ENCODE assay signal across 13 cellular contexts in the genomic region with DNA sequence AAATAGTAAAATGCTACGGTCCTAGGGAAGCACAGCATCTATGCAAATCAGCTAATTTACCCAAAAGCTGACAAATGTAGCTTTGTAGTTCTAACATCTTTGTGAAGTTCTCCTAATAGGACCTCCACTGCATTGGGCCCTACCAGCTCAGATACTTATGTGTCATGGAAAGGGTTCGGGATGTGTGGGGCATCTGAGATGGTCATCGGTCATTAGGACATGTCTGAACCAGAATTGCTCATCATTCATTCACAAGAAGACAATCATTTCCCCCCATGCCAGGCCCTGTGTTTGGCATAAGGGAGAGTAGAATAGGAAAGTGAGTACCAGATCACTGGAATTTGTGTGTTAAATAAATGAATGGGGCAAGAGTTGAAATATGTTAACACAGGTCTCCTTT. TPM values are rescaled to one million over a fixed set of nuclear protein-coding genes. Genes with fewer than 3 reads are reported as not detected.
DNase-seq lines count a peak whose midpoint lies in the region; ATAC-seq, FAIRE-seq and TF ChIP-seq lines count a peak whose summit lies in the region.
"Had no signal": no experiment of that assay in that cellular context is flagged by ENCODE, and none has a peak within 500 bp of the region (broad histone marks: within the 10 kb centered on the region; RNA-seq: fewer than 3 reads in every experiment).

No MANE protein-coding gene starts in this region.

- no peaks in the 10 kb centered on the region for H3K27me3 ChIP-seq in HUES64 (ENCODE audit: insufficient read depth, low read length)
- no peaks in the 10 kb centered on the region for H3K27me3 ChIP-seq in ascending aorta
- H3K27me3 ChIP-seq: neutrophil, thyroid gland had no signal

- CTCF ChIA-PET in A549 (lab: Yijun Ruan, JAX), result interaction anchor here (1.8 to 2.8 kb wide), 2 partner anchors 24 to 32 kb away, joined by 4 to 10 read pairs; no protein-coding TSS in a partner anchor

- TF ChIP-seq CTCF in A549 (IDR thresholded peaks at IDR 0.05), result no peak
- TF ChIP-seq CTCF in ascending aorta (IDR thresholded peaks at IDR 0.05), result no peak

- no peak for FAIRE-seq in A549 (lab: Jason Lieb, UNC)

- H3K4me3 ChIP-seq in A549 (no peak overlapping the region), HUES64 (ENCODE audit: low read length) (no peak overlapping the region), ascending aorta (peak overlapping the region in 1 of 2 donors; percentile 8)
- H3K4me3 ChIP-seq: thyroid gland had no signal

- TF ChIP-seq EP300 in A549 (IDR thresholded peaks at IDR 0.05), result no peak

- 10% methylated on average over 3 of the region's 3 CpGs for WGBS in A549 (ENCODE audit: missing lambda C conversion rate)
- 84% methylated on average over 1 of the region's 3 CpGs for WGBS in HUES64

- no peak for TF ChIP-seq POLR2A in A549 (IDR thresholded peaks at IDR 0.05; ENCODE audit: low read length)

- H3K4me2 ChIP-seq in A549, result peak overlapping the region; percentile 53

- ATAC-seq in A549 (peak; percentile 67 to 77; a peak in 4 of 6 replicates), GM19324 (IDR thresholded peaks at IDR 0.05; ENCODE audit: low FRiP score, unreplicated experiment) (no peak), HG02623 (IDR thresholded peaks at IDR 0.05; ENCODE audit: unreplicated experiment) (no peak)
- ATAC-seq: activated T-cell treated with anti-CD3 and anti-CD28 coated beads, Interleukin-2, amount 50 U/mL, for 4 hours had no signal

- intact Hi-C loops in ascending aorta (cut with DNase I), result loop anchor here (1.0 to 5.0 kb wide), 2 partner anchors 36 to 264 kb away; a partner anchor contains a TSS

- H3K9me3 ChIP-seq in A549, result no peaks in the 10 kb centered on the region
- H3K9me3 ChIP-seq in HUES64 (ENCODE audit: insufficient read depth, low read depth, low read length), result no peaks in the 10 kb centered on the region
- no peaks in the 10 kb centered on the region for H3K9me3 ChIP-seq in ascending aorta
- H3K9me3 ChIP-seq: neutrophil, thyroid gland had no signal

- peaks cover 28% of the 10 kb centered on the region for H3K4me1 ChIP-seq in A549
- peaks cover 27% of the 10 kb centered on the region for H3K4me1 ChIP-seq in HUES64 (ENCODE audit: insufficient read depth, low read length)
- peaks cover 0 to 23% of the 10 kb centered on the region in 2 donors for H3K4me1 ChIP-seq in ascending aorta
- H3K4me1 ChIP-seq: thyroid gland had no signal

- peak; percentile 21 to 39 for DNase-seq in A549 (ENCODE audit: low read depth in 1 of 2, low spot score in 1 of 2)
- DNase-seq in ascending aorta (ENCODE audit: low spot score in 2 of 2), result no peak
- peak; percentile 82 for DNase-seq in kidney glomerular epithelial cell (lab: John Stamatoyannopoulos, UW)
- DNase-seq in HT-29 (ENCODE audit: low spot score), result no peak
- DNase-seq in putamen (ENCODE audit: low spot score), result no peak
- DNase-seq: activated T-cell treated with anti-CD3 and anti-CD28 coated beads, Interleukin-2, amount 50 U/mL, for 4 hours; Calu3; left colon; thyroid gland had no signal

- POLR2A ChIA-PET in A549 (lab: Yijun Ruan, JAX), result interaction anchor here (1.1 to 1.3 kb wide), 2 partner anchors 35 to 82 kb away, joined by 4 to 6 read pairs; a partner anchor contains a TSS

- H3K36me3 ChIP-seq in HUES64 (ENCODE audit: insufficient read depth, low read length), result peaks cover 7% of the 10 kb centered on the region
- no peaks in the 10 kb centered on the region for H3K36me3 ChIP-seq in ascending aorta
- H3K36me3 ChIP-seq: thyroid gland had no signal

- no peak for TF ChIP-seq RAD21 in A549 (conservative IDR thresholded peaks at IDR 0.05 in 1 of 2, IDR thresholded peaks at IDR 0.05 in 1 of 2)

- H3K27ac ChIP-seq in A549, result peak overlapping the region; percentile 10 to 77; a peak in 4 of 6 replicates
- H3K27ac ChIP-seq in HUES64 (ENCODE audit: low read depth, low read length), result peak overlapping the region; percentile 8; the same call in 1 of the 2 replicates
- H3K27ac ChIP-seq in ascending aorta, result peak overlapping the region; percentile 14 to 58
- H3K27ac ChIP-seq: neutrophil, thyroid gland had no signal

- no peak overlapping the region for H3K9ac ChIP-seq in HUES64 (ENCODE audit: low read depth, low read length)

TF ChIP-seq in A549, 52 proteins besides CTCF, POLR2A, EP300 and RAD21:
- TF ChIP-seq TFCP2L1 (CRISPR knock-in tag; IDR thresholded peaks at IDR 0.05) (no peak), ZSCAN20 (CRISPR knock-in tag; IDR thresholded peaks at IDR 0.05) (no peak), SMC3 (IDR thresholded peaks at IDR 0.05) (no peak), EHMT2 (IDR thresholded peaks at IDR 0.05; ENCODE audit: low read depth) (no peak), ESRRA (IDR thresholded peaks at IDR 0.05; ENCODE audit: borderline replicate concordance, low read length) (no peak), MAFK (IDR thresholded peaks at IDR 0.05; ENCODE audit: partially characterized antibody) (no peak), KDM1A (IDR thresholded peaks at IDR 0.05; ENCODE audit: low read depth) (no peak), FOSB (CRISPR knock-in tag; IDR thresholded peaks at IDR 0.05) (no peak), HOXA7 (CRISPR knock-in tag; IDR thresholded peaks at IDR 0.05) (no peak), BHLHE40 (IDR thresholded peaks at IDR 0.05; ENCODE audit: low read depth, low read length) (no peak), RARB (CRISPR knock-in tag; IDR thresholded peaks at IDR 0.05) (no peak), NFE2L2 (conservative IDR thresholded peaks at IDR 0.05; ENCODE audit: low read length) (no peak), EHF (CRISPR knock-in tag; IDR thresholded peaks at IDR 0.05) (no peak)
- TF ChIP-seq, protein P1, sequence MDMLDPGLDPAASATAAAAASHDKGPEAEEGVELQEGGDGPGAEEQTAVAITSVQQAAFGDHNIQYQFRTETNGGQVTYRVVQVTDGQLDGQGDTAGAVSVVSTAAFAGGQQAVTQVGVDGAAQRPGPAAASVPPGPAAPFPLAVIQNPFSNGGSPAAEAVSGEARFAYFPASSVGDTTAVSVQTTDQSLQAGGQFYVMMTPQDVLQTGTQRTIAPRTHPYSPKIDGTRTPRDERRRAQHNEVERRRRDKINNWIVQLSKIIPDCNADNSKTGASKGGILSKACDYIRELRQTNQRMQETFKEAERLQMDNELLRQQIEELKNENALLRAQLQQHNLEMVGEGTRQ (IDR thresholded peaks at IDR 0.05), result no peak
- TF ChIP-seq, protein P2, sequence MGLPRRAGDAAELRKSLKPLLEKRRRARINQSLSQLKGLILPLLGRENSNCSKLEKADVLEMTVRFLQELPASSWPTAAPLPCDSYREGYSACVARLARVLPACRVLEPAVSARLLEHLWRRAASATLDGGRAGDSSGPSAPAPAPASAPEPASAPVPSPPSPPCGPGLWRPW (IDR thresholded peaks at IDR 0.05), result no peak
- TF ChIP-seq, protein P3, sequence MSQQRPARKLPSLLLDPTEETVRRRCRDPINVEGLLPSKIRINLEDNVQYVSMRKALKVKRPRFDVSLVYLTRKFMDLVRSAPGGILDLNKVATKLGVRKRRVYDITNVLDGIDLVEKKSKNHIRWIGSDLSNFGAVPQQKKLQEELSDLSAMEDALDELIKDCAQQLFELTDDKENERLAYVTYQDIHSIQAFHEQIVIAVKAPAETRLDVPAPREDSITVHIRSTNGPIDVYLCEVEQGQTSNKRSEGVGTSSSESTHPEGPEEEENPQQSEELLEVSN (IDR thresholded peaks at IDR 0.05; ENCODE audit: borderline replicate concordance, low read depth), result no peak

RNA-seq across cellular contexts. Expression of a gene that starts 35.7 kb away (rescaled TPM):
- polyA plus RNA-seq in A549 (2011; rRNA removed), result 10.9 and 15.2 TPM in 2 replicates
- polyA plus RNA-seq in A549 (2012; cell fraction: cytosol; rRNA removed), result 4.2 and 5.6 TPM in 2 replicates
- 3.9 and 4.3 TPM in 2 replicates for polyA plus RNA-seq in A549 (2012; cell fraction: nucleus; rRNA removed)
- 8.7 to 9.0 TPM (median 8.8 TPM) in 3 replicates for polyA plus RNA-seq in A549 (2017; fragmentation: RNase III; extraction: RNeasy Plus Mini Kit Qiagen cat#74134 plus additional on column Dnase treatment)
- polyA minus RNA-seq in A549 (2011; rRNA and poly(A)+ RNA removed), result 11.4 and 12.6 TPM in 2 replicates
- 31.3 TPM for polyA plus RNA-seq in HUES64 (2013, experiment 1 of 2)
- polyA plus RNA-seq in HUES64 (2013, experiment 2 of 2), result 28.2 TPM
- total RNA-seq in ascending aorta, result 43.4 TPM
- 22.0 and 25.4 TPM in 2 replicates for total RNA-seq in HT-29 (2014; rRNA removed; shearing (Covaris generic))

Comparison
In these comparisons a context has a peak if more than half of its experiments do, and no peak if none do; other contexts are left out.
1. ATAC-seq: peak in A549 (2 of 2); none in GM19324 (single experiment) and HG02623 (single experiment).
2. DNase-seq: peak in A549 (2 of 2) and kidney glomerular epithelial cell (single experiment); none in ascending aorta (0 of 2), HT-29 (single experiment) and putamen (single experiment).
3. Peak in every context shown above with its lines, with median percentiles within 50 percentile points of each other: H3K27ac ChIP-seq.